ENCODE assay signal across 29 cellular contexts in genomic region chr6:89567635-89568390, GRCh38.
DNase-seq lines count a peak whose midpoint lies in the region; ATAC-seq and TF ChIP-seq lines count a peak whose summit lies in the region.
"Had no signal": no experiment of that assay in that cellular context is flagged by ENCODE, and none has a peak within 500 bp of the region (broad histone marks: within the 10 kb centered on the region; RNA-seq: fewer than 3 reads in every experiment).

No MANE protein-coding gene starts in this region.

- peak overlapping the region; percentile 73 to 95 (median 93) for H3K27ac Mint-ChIP-seq in brain
- H3K27ac Mint-ChIP-seq in progenitor cell of endocrine pancreas, result peak overlapping the region; percentile 77
- H3K27ac Mint-ChIP-seq: activated B cell treated with CpG ODN at 0.5 μM for 24 hours; activated naive CD8-positive, alpha-beta T cell treated with anti-CD3 and anti-CD28 coated beads for 36 hours; activated T-cell treated with anti-CD3 and anti-CD28 coated beads, Interleukin-2, amount 50 U/mL, for 24 hours; CD8-positive, alpha-beta memory T cell; IgD-negative memory B cell; T-helper 1 cell treated with Interleukin-12 subunit alpha and Interleukin-12 subunit beta and Interleukin-4 antibody, amounts not matched to agents 30 μg/mL and 1 μg/mL, for 36 hours had no signal

- H3K4me3 Mint-ChIP-seq in brain (peak overlapping the region; percentile 48 to 82 (median 63)), progenitor cell of endocrine pancreas (ENCODE audit: low read depth) (no peak overlapping the region)
- H3K4me3 Mint-ChIP-seq: activated B cell treated with CpG ODN at 0.5 μM for 24 hours; activated naive CD8-positive, alpha-beta T cell treated with anti-CD3 and anti-CD28 coated beads for 36 hours; activated T-cell treated with anti-CD3 and anti-CD28 coated beads, Interleukin-2, amount 50 U/mL, for 24 hours; CD8-positive, alpha-beta memory T cell; nephron; T-helper 1 cell treated with Interleukin-12 subunit alpha and Interleukin-12 subunit beta and Interleukin-4 antibody, amounts not matched to agents 30 μg/mL and 1 μg/mL, for 36 hours had no signal

- H3K27me3 ChIP-seq in liver (ENCODE audit: control insufficient read depth in 4 of 4, insufficient read depth in 4 of 4, low read length in 3 of 4), result no peaks in the 10 kb centered on the region
- H3K27me3 ChIP-seq: esophagus muscularis mucosa, heart left ventricle, sigmoid colon, stomach, tibial nerve had no signal

- H3K36me3 ChIP-seq in liver (ENCODE audit: control insufficient read depth in 4 of 4, insufficient read depth in 3 of 4, low read depth in 1 of 4, low read length in 3 of 4), result no peaks in the 10 kb centered on the region
- H3K36me3 ChIP-seq: sigmoid colon, stomach had no signal

- peaks cover 33% of the 10 kb centered on the region for H3K36me3 Mint-ChIP-seq in brain
- peaks cover 2% of the 10 kb centered on the region for H3K36me3 Mint-ChIP-seq in progenitor cell of endocrine pancreas (ENCODE audit: insufficient read depth)
- H3K36me3 Mint-ChIP-seq: activated naive CD8-positive, alpha-beta T cell treated with anti-CD3 and anti-CD28 coated beads for 36 hours; IgD-negative memory B cell had no signal

- H3K4me1 Mint-ChIP-seq in brain (peaks cover 59% of the 10 kb centered on the region), progenitor cell of endocrine pancreas (ENCODE audit: low read depth) (peaks cover 19% of the 10 kb centered on the region)
- H3K4me1 Mint-ChIP-seq: activated B cell treated with CpG ODN at 0.5 μM for 24 hours; activated naive CD8-positive, alpha-beta T cell treated with anti-CD3 and anti-CD28 coated beads for 36 hours; CD8-positive, alpha-beta memory T cell; IgD-negative memory B cell had no signal

- H3K9me3 Mint-ChIP-seq in brain (no peaks in the 10 kb centered on the region), progenitor cell of endocrine pancreas (ENCODE audit: low read depth) (no peaks in the 10 kb centered on the region)
- H3K9me3 Mint-ChIP-seq: activated B cell treated with CpG ODN at 0.5 μM for 24 hours; activated naive CD8-positive, alpha-beta T cell treated with anti-CD3 and anti-CD28 coated beads for 36 hours; activated T-cell treated with anti-CD3 and anti-CD28 coated beads, Interleukin-2, amount 50 U/mL, for 24 hours; CD8-positive, alpha-beta memory T cell; nephron; T-helper 1 cell treated with Interleukin-12 subunit alpha and Interleukin-12 subunit beta and Interleukin-4 antibody, amounts not matched to agents 30 μg/mL and 1 μg/mL, for 36 hours had no signal

- no peak for TF ChIP-seq CTCF in brain (conservative IDR thresholded peaks at IDR 0.05)
- no peak for TF ChIP-seq CTCF in liver (IDR thresholded peaks at IDR 0.05; ENCODE audit: low read depth, low read length, missing input control)
- no peak for TF ChIP-seq CTCF in progenitor cell of endocrine pancreas (IDR thresholded peaks at IDR 0.05; ENCODE audit: unreplicated experiment)

- peak; percentile 20 for DNase-seq in HuH-7.5 (ENCODE audit: low spot score)
- DNase-seq in progenitor cell of endocrine pancreas (ENCODE audit: low spot score, unreplicated experiment), result no peak
- no peak for DNase-seq in H4 (ENCODE audit: low spot score)
- no peak for DNase-seq in GM03348 (ENCODE audit: low spot score)
- DNase-seq: activated B cell treated with CpG ODN at 0.5 μM for 24 hours; activated CD4-positive, alpha-beta T cell treated with anti-CD3 and anti-CD28 coated beads, Interleukin-2, amount 50 U/mL, for 1 hour; activated gamma-delta T cell; activated naive CD8-positive, alpha-beta T cell treated with anti-CD3 and anti-CD28 coated beads for 36 hours; activated T-cell treated with anti-CD3 and anti-CD28 coated beads, Interleukin-2, amount 50 U/mL, for 24 hours; CD8-positive, alpha-beta memory T cell; dermis blood vessel endothelial cell; foreskin fibroblast; heart left ventricle; NCI-H2171; NCI-H510A treated with DMSO at 0.1 percent for 48 hours; NK-92 treated with Interleukin-12 subunit alpha and Interleukin-12 subunit beta, amount 100 ng/mL, for 24 hours; sigmoid colon; stimulated activated CD4-positive, alpha-beta T cell treated with anti-CD3 and anti-CD28 coated beads, Interleukin-12 subunit alpha, Interleukin-12 subunit beta, amount 100 ng/mL, for 4 hours; stimulated activated CD4-positive, alpha-beta T cell treated with anti-CD3 and anti-CD28 coated beads, Interleukin-2, amount 100 ng/mL, for 48 hours; stomach had no signal

- H3K9ac ChIP-seq in liver (ENCODE audit: low read depth in 1 of 2, low read length in 2 of 2), result no peak overlapping the region

- 46% methylated on average over 6 of the region's 6 CpGs for WGBS in liver

- peaks cover 6 to 38% (median 26%) of the 10 kb centered on the region in 4 donors for H3K4me1 ChIP-seq in liver (ENCODE audit: control insufficient read depth in 4 of 4, insufficient read depth in 4 of 4, low read length in 3 of 4)

- H3K27me3 Mint-ChIP-seq in brain (peaks cover 2% of the 10 kb centered on the region), progenitor cell of endocrine pancreas (no peaks in the 10 kb centered on the region)
- H3K27me3 Mint-ChIP-seq: activated B cell treated with CpG ODN at 0.5 μM for 24 hours; activated naive CD8-positive, alpha-beta T cell treated with anti-CD3 and anti-CD28 coated beads for 36 hours; activated T-cell treated with anti-CD3 and anti-CD28 coated beads, Interleukin-2, amount 50 U/mL, for 24 hours had no signal

- H3K27ac ChIP-seq in liver (ENCODE audit: low read depth in 1 of 2, low read length in 2 of 2), result no peak overlapping the region
- H3K27ac ChIP-seq: esophagus muscularis mucosa, heart left ventricle, sigmoid colon, SK-N-MC, stomach, tibial nerve had no signal

- no peak overlapping the region for H3K4me3 ChIP-seq in liver (ENCODE audit: low read depth in 1 of 3, low read length in 3 of 3)
- H3K4me3 ChIP-seq: esophagus muscularis mucosa, heart left ventricle, sigmoid colon, SK-N-MC, stomach, tibial nerve had no signal

- ATAC-seq in HG03196 (IDR thresholded peaks at IDR 0.05; ENCODE audit: unreplicated experiment), result no peak

- no peaks in the 10 kb centered on the region for H3K9me3 ChIP-seq in liver (ENCODE audit: control insufficient read depth in 4 of 4, low read length in 3 of 4)
- H3K9me3 ChIP-seq: esophagus muscularis mucosa, heart left ventricle, sigmoid colon, stomach, tibial nerve had no signal

- TF ChIP-seq RAD21 in liver (IDR thresholded peaks at IDR 0.05), result peak; percentile 43 to 51

TF ChIP-seq in liver, 16 proteins besides CTCF, POLR2A, EP300 and RAD21 (continues in another document):
- no peak for TF ChIP-seq EGR1 (IDR thresholded peaks at IDR 0.05; ENCODE audit: low read depth in 2 of 2)
- TF ChIP-seq ATF3 (IDR thresholded peaks at IDR 0.05), result no peak
- peak; percentile 91 for TF ChIP-seq FOXA2 (IDR thresholded peaks at IDR 0.05)
- TF ChIP-seq HNF4A (conservative IDR thresholded peaks at IDR 0.05), result peak; percentile 82 to 83
- peak; percentile 85 for TF ChIP-seq FOXA1 (IDR thresholded peaks at IDR 0.05)
- TF ChIP-seq TAF1 (conservative IDR thresholded peaks at IDR 0.05), result no peak
- peak; percentile 65 for TF ChIP-seq YY1 (IDR thresholded peaks at IDR 0.05)
- TF ChIP-seq RXRA (IDR thresholded peaks at IDR 0.05), result peak; percentile 89 to 90
- TF ChIP-seq GABPA (IDR thresholded peaks at IDR 0.05 in 1 of 2, conservative IDR thresholded peaks at IDR 0.05 in 1 of 2), result no peak
- peak; percentile 92 for TF ChIP-seq SP1 (IDR thresholded peaks at IDR 0.05)
- TF ChIP-seq NR2F2 (IDR thresholded peaks at IDR 0.05), result peak; percentile 56
- TF ChIP-seq, protein P1, sequence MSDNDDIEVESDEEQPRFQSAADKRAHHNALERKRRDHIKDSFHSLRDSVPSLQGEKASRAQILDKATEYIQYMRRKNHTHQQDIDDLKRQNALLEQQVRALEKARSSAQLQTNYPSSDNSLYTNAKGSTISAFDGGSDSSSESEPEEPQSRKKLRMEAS (IDR thresholded peaks at IDR 0.05), result peak; percentile 41
- TF ChIP-seq ZBTB33 (IDR thresholded peaks at IDR 0.05), result peak; percentile 57
